12 cellular contexts compared by ENCODE assay signal in the genomic region with DNA sequence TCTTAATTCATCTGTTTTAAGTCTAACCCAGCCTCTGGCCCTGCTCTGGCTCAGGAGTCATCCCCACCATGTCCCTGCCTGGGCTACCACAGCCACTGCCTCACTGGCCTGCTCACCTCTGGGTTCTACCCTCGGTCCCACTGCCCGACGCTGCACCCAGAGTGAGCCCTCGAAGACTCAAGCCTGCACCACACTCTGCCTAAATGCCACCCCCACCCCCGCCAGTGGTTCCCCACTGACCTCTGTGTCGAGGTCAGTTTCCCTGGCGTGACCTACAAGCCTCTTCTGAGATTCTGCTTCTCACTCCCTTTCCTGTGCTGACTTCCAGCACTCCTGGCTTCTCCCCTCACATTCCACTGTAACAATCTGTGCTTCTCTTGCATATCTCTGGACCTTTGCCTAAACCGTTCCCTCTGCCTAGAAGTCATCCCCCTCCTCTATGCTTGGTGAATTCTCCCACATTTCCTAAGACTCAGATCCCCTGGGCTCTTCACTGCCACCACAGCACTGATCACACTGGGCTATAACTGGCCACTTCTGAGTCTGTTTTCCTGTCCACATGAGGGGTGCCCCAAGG. TPM values are rescaled to one million over a fixed set of nuclear protein-coding genes. Genes with fewer than 3 reads are reported as not detected.
DNase-seq lines count a peak whose midpoint lies in the region; ATAC-seq and TF ChIP-seq lines count a peak whose summit lies in the region.
"Had no signal": no experiment of that assay in that cellular context is flagged by ENCODE, and none has a peak within 500 bp of the region (broad histone marks: within the 10 kb centered on the region; RNA-seq: fewer than 3 reads in every experiment).

No MANE protein-coding gene starts in this region.

- H3K27ac ChIP-seq in CD8-positive, alpha-beta T cell (ENCODE audit: low read depth, low read length) = no peak overlapping the region
- H3K27ac ChIP-seq in prostate gland = no peak overlapping the region

- H3K36me3 Mint-ChIP-seq in CD8-positive, alpha-beta T cell = peaks cover 60% of the 10 kb centered on the region
- H3K36me3 Mint-ChIP-seq in WTC11 (peaks cover 3% of the 10 kb centered on the region; the same call in 1 of the 2 replicates), progenitor cell of endocrine pancreas (ENCODE audit: insufficient read depth) (peaks cover 12% of the 10 kb centered on the region)

- TF ChIP-seq POLR2A in prostate gland (IDR thresholded peaks at IDR 0.05) = no peak

- H3K36me3 ChIP-seq in CD8-positive, alpha-beta T cell (ENCODE audit: insufficient read depth, low read length) = peaks cover 29% of the 10 kb centered on the region
- peaks cover 5 to 7% of the 10 kb centered on the region in 2 donors for H3K36me3 ChIP-seq in prostate gland

- no peak for TF ChIP-seq CTCF in CD8-positive, alpha-beta T cell (IDR thresholded peaks at IDR 0.05)
- no peak for TF ChIP-seq CTCF in WTC11 (IDR thresholded peaks at IDR 0.05)
- no peak for TF ChIP-seq CTCF in fibroblast of mammary gland (conservative IDR thresholded peaks at IDR 0.05; ENCODE audit: control insufficient read depth, insufficient read depth, low read depth, low read length)
- TF ChIP-seq CTCF in progenitor cell of endocrine pancreas (IDR thresholded peaks at IDR 0.05; ENCODE audit: unreplicated experiment) = no peak
- TF ChIP-seq CTCF in prostate gland (IDR thresholded peaks at IDR 0.05) = no peak

- peaks cover 6% of the 10 kb centered on the region for H3K4me1 ChIP-seq in CD8-positive, alpha-beta T cell (ENCODE audit: insufficient read depth, low read length)
- no peaks in the 10 kb centered on the region for H3K4me1 ChIP-seq in prostate gland (replicated peaks)

- H3K27ac Mint-ChIP-seq in CD8-positive, alpha-beta T cell = peak overlapping the region; percentile 69
- H3K27ac Mint-ChIP-seq in WTC11 (peak overlapping the region; percentile 35; the same call in 1 of the 2 replicates), progenitor cell of endocrine pancreas (peak overlapping the region; percentile 63)

- H3K4me1 Mint-ChIP-seq in CD8-positive, alpha-beta T cell (ENCODE audit: low read depth) = peaks cover 15% of the 10 kb centered on the region
- peaks cover under 1% of the 10 kb centered on the region for H3K4me1 Mint-ChIP-seq in WTC11
- no peaks in the 10 kb centered on the region for H3K4me1 Mint-ChIP-seq in progenitor cell of endocrine pancreas (ENCODE audit: low read depth)

- POLR2A ChIA-PET in CD8-positive, alpha-beta T cell (lab: Charles Lee) = no interaction called here
- POLR2A ChIA-PET in WTC11 (lab: Charles Lee) = no interaction called here

- no peaks in the 10 kb centered on the region for H3K9me3 Mint-ChIP-seq in CD8-positive, alpha-beta T cell
- H3K9me3 Mint-ChIP-seq in WTC11 = no peaks in the 10 kb centered on the region
- H3K9me3 Mint-ChIP-seq in progenitor cell of endocrine pancreas (ENCODE audit: low read depth) = no peaks in the 10 kb centered on the region

- H3K27me3 ChIP-seq in CD8-positive, alpha-beta T cell (ENCODE audit: insufficient read depth, low read length) = no peaks in the 10 kb centered on the region
- H3K27me3 ChIP-seq in prostate gland (replicated peaks; ENCODE audit: insufficient read depth) = no peaks in the 10 kb centered on the region

- H3K9me3 ChIP-seq in CD8-positive, alpha-beta T cell (ENCODE audit: low read length) = no peaks in the 10 kb centered on the region
- no peaks in the 10 kb centered on the region for H3K9me3 ChIP-seq in prostate gland

- no peak for ATAC-seq in CD8-positive, alpha-beta T cell
- ATAC-seq in WTC11 = no peak
- no peak for ATAC-seq in HG02678 (IDR thresholded peaks at IDR 0.05; ENCODE audit: unreplicated experiment)

- intact Hi-C loops in CD8-positive, alpha-beta T cell (cut with DNase I, micrococcal nuclease) = no loop called here
- intact Hi-C loops in prostate gland (cut with DNase I) = loop anchor here (10.0 kb wide), 1 partner anchor 212 kb away; no protein-coding TSS in a partner anchor

- no peak overlapping the region for H3K4me3 Mint-ChIP-seq in CD8-positive, alpha-beta T cell
- no peak overlapping the region for H3K4me3 Mint-ChIP-seq in WTC11
- no peak overlapping the region for H3K4me3 Mint-ChIP-seq in progenitor cell of endocrine pancreas (ENCODE audit: low read depth)

- DNase-seq in CD8-positive, alpha-beta T cell = no peak
- DNase-seq in WTC11 (ENCODE audit: low spot score) (no peak), fibroblast of mammary gland (ENCODE audit: low read depth) (peak; percentile 12), progenitor cell of endocrine pancreas (ENCODE audit: low spot score, unreplicated experiment) (no peak), ecto neural progenitor cell (ENCODE audit: low spot score) (no peak), prostate gland (ENCODE audit: low spot score) (no peak)
- DNase-seq in stimulated activated CD4-positive, alpha-beta T cell treated with anti-CD3 and anti-CD28 coated beads, Interleukin-15, amount 100 ng/mL, for 24 hours = no peak
- DNase-seq: caudate nucleus, DMS 273 treated with DMSO at 0.1 percent for 48 hours, glutamatergic neuron, NCI-H526 treated with DMSO at 0.1 percent for 48 hours had no signal

- CTCF ChIA-PET in CD8-positive, alpha-beta T cell (lab: Charles Lee) = interaction anchor here (0.9 to 4.7 kb wide), 4 partner anchors 10 to 215 kb away, joined by 3 to 27 read pairs (median 4); no protein-coding TSS in a partner anchor
- CTCF ChIA-PET in WTC11 (lab: Charles Lee) = interaction anchor here (2.1 to 16.5 kb wide), 5 partner anchors 10 to 96 kb away, joined by 7 to 461 read pairs (median 53); no protein-coding TSS in a partner anchor

- WGBS in prostate gland = 83% methylated on average over 8 of the region's 8 CpGs

- H3K27me3 Mint-ChIP-seq in CD8-positive, alpha-beta T cell (ENCODE audit: low read depth) = no peaks in the 10 kb centered on the region
- H3K27me3 Mint-ChIP-seq in WTC11 (ENCODE audit: low read depth) (no peaks in the 10 kb centered on the region), progenitor cell of endocrine pancreas (no peaks in the 10 kb centered on the region)

- H3K4me3 ChIP-seq in CD8-positive, alpha-beta T cell (ENCODE audit: low read depth, low read length) = no peak overlapping the region
- H3K4me3 ChIP-seq in fibroblast of mammary gland (ENCODE audit: control insufficient read depth, low read depth, low read length) (no peak overlapping the region), prostate gland (no peak overlapping the region)

TF ChIP-seq in WTC11, 78 proteins besides CTCF, POLR2A, EP300 and RAD21 (continues in another document):
- TF ChIP-seq GRHL2 (CRISPR knock-in tag; IDR thresholded peaks at IDR 0.05; ENCODE audit: insufficient replicate concordance, severe bottlenecking) = no peak
- no peak for TF ChIP-seq NFYB (CRISPR knock-in tag; conservative IDR thresholded peaks at IDR 0.05; ENCODE audit: low read depth)
- TF ChIP-seq, protein P1, sequence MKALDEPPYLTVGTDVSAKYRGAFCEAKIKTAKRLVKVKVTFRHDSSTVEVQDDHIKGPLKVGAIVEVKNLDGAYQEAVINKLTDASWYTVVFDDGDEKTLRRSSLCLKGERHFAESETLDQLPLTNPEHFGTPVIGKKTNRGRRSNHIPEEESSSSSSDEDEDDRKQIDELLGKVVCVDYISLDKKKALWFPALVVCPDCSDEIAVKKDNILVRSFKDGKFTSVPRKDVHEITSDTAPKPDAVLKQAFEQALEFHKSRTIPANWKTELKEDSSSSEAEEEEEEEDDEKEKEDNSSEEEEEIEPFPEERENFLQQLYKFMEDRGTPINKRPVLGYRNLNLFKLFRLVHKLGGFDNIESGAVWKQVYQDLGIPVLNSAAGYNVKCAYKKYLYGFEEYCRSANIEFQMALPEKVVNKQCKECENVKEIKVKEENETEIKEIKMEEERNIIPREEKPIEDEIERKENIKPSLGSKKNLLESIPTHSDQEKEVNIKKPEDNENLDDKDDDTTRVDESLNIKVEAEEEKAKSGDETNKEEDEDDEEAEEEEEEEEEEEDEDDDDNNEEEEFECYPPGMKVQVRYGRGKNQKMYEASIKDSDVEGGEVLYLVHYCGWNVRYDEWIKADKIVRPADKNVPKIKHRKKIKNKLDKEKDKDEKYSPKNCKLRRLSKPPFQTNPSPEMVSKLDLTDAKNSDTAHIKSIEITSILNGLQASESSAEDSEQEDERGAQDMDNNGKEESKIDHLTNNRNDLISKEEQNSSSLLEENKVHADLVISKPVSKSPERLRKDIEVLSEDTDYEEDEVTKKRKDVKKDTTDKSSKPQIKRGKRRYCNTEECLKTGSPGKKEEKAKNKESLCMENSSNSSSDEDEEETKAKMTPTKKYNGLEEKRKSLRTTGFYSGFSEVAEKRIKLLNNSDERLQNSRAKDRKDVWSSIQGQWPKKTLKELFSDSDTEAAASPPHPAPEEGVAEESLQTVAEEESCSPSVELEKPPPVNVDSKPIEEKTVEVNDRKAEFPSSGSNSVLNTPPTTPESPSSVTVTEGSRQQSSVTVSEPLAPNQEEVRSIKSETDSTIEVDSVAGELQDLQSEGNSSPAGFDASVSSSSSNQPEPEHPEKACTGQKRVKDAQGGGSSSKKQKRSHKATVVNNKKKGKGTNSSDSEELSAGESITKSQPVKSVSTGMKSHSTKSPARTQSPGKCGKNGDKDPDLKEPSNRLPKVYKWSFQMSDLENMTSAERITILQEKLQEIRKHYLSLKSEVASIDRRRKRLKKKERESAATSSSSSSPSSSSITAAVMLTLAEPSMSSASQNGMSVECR (CRISPR knock-in tag; IDR thresholded peaks at IDR 0.05; ENCODE audit: borderline replicate concordance) = no peak
- no peak for TF ChIP-seq SMAD3 (CRISPR knock-in tag; IDR thresholded peaks at IDR 0.05; ENCODE audit: borderline replicate concordance)

RNA-seq across cellular contexts. Expression of a gene that starts 12.5 kb away (rescaled TPM):
- total RNA-seq in CD8-positive, alpha-beta T cell = 1 to 10 TPM; 3.8 to 4.2 TPM
- total RNA-seq in WTC11 (2021) = 3.7 to 5.0 TPM (median 4.9 TPM) in 3 replicates
- total RNA-seq in progenitor cell of endocrine pancreas = 0.91 and 4.0 TPM in 2 replicates
- total RNA-seq in prostate gland = 10 to 100 TPM; 24.2 to 47.7 TPM
